1 cellular context compared by ENCODE assay signal in the genomic region with DNA sequence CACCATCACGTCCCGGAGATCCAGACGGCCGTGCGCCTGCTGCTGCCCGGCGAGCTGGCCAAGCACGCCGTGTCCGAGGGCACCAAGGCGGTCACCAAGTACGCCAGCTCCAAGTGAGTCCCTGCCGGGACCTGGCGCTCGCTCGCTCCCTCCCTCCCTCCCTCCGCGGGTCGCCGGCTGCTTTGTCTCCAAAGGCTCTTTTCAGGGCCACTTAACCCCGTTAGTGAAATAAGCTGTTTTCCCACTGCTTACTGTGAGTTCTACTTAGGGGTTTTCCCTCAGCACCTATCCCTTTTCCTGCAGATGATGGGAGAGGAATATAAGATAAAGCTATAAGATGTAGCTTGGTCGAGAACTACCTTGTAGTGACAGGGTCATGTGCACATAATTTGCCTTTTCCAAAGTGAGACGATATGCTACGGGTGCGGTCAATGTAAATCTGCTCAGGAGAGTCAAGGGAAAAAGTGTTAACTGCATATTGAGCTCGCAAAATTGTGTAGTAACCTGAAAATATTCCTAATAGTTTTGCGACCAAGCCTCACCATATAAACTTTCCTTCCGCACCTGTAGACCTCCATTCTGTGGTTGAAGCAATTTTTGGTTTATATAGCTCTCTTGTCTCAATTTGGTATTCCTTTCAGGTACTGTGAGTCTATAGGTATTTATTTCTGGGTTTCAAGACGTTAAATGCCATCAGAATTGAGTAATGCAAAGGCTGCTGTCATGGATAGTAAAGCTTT.
A peak's percentile ranks its signal among the peaks of the same experiment; 100 is the strongest.
TF ChIP-seq lines count a peak whose summit lies in the region.

No MANE protein-coding gene starts in this region.

TF ChIP-seq in HEK293, 187 proteins besides CTCF, POLR2A, EP300 and RAD21 (continued from another document):
- TF ChIP-seq, protein P1, sequence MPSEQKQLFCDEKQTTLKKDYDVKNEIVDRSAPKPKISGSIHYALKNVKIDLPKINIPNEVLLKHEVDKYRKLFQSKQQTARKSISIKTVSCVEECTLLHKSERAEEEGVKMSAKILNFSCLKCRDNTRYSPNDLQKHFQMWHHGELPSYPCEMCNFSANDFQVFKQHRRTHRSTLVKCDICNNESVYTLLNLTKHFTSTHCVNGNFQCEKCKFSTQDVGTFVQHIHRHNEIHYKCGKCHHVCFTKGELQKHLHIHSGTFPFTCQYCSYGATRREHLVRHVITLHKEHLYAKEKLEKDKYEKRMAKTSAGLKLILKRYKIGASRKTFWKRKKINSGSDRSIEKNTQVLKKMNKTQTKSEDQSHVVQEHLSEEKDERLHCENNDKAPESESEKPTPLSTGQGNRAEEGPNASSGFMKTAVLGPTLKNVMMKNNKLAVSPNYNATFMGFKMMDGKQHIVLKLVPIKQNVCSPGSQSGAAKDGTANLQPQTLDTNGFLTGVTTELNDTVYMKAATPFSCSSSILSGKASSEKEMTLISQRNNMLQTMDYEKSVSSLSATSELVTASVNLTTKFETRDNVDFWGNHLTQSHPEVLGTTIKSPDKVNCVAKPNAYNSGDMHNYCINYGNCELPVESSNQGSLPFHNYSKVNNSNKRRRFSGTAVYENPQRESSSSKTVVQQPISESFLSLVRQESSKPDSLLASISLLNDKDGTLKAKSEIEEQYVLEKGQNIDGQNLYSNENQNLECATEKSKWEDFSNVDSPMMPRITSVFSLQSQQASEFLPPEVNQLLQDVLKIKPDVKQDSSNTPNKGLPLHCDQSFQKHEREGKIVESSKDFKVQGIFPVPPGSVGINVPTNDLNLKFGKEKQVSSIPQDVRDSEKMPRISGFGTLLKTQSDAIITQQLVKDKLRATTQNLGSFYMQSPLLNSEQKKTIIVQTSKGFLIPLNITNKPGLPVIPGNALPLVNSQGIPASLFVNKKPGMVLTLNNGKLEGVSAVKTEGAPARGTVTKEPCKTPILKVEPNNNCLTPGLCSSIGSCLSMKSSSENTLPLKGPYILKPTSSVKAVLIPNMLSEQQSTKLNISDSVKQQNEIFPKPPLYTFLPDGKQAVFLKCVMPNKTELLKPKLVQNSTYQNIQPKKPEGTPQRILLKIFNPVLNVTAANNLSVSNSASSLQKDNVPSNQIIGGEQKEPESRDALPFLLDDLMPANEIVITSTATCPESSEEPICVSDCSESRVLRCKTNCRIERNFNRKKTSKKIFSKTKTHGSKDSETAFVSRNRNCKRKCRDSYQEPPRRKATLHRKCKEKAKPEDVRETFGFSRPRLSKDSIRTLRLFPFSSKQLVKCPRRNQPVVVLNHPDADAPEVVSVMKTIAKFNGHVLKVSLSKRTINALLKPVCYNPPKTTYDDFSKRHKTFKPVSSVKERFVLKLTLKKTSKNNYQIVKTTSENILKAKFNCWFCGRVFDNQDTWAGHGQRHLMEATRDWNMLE (tag by site-specific recombination; conservative IDR thresholded peaks at IDR 0.05; ENCODE audit: low read depth): no peak
- TF ChIP-seq ZNF335 (tag by site-specific recombination; conservative IDR thresholded peaks at IDR 0.05) (peak; percentile 30; the same call in 1 of the 2 replicates), ZBTB17 (tag by site-specific recombination; IDR thresholded peaks at IDR 0.05) (0 out of 2 replicates have a peak, but pooled peaks have one; percentile 16), PRDM1 (tag by site-specific recombination; IDR thresholded peaks at IDR 0.05) (0 out of 2 replicates have a peak, but pooled peaks have one; percentile 12)
